Comparison of ENCODE assay signal across 1 cellular context in the genomic region with DNA sequence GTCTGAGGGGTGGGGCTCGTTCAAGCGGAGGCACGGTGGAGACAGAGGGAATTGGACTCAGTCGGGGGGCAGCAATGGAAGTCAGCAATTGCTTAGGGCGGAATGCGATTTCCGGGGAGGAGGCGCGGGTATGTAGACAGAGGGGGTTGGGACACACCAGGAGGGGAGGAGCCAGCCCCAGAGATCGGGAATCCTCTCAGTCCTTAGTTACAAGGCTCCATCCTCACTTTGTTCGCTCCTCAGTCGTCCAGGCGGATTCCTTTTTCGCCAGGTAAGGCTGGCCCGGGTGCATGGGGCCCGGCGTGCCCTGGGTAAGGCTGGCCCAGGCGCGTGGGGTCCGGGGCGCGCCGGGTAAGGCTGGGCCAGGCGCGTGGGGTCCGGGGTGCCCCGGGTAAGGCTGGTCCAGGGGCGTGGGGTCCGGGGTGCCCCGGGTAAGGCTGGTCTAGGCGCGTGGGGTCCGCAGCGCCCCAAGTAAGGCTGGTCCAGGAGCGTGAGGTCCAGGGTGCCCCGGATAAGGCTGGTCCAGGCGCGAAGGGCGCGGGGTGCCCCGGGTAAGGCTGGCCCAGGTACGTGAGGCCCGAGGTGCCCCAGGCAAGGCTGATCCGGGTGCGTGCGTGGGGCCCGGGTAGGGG.
TF ChIP-seq lines count a peak whose summit lies in the region.

A gene with protein sequence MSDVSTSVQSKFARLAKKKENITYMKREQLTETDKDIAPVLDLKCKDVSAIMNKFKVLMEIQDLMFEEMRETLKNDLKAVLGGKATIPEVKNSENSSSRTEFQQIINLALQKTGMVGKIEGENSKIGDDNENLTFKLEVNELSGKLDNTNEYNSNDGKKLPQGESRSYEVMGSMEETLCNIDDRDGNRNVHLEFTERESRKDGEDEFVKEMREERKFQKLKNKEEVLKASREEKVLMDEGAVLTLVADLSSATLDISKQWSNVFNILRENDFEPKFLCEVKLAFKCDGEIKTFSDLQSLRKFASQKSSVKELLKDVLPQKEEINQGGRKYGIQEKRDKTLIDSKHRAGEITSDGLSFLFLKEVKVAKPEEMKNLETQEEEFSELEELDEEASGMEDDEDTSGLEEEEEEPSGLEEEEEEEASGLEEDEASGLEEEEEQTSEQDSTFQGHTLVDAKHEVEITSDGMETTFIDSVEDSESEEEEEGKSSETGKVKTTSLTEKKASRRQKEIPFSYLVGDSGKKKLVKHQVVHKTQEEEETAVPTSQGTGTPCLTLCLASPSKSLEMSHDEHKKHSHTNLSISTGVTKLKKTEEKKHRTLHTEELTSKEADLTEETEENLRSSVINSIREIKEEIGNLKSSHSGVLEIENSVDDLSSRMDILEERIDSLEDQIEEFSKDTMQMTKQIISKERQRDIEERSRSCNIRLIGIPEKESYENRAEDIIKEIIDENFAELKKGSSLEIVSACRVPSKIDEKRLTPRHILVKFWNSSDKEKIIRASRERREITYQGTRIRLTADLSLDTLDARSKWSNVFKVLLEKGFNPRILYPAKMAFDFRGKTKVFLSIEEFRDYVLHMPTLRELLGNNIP (plus strand): TSS at position 199 of the 632 bp plus-strand sequence. CDS start 11,780 bp downstream, outside the sequence.

TF ChIP-seq in WTC11, 78 proteins besides CTCF, POLR2A, EP300 and RAD21 (continued from another document):
- TF ChIP-seq, protein P1, sequence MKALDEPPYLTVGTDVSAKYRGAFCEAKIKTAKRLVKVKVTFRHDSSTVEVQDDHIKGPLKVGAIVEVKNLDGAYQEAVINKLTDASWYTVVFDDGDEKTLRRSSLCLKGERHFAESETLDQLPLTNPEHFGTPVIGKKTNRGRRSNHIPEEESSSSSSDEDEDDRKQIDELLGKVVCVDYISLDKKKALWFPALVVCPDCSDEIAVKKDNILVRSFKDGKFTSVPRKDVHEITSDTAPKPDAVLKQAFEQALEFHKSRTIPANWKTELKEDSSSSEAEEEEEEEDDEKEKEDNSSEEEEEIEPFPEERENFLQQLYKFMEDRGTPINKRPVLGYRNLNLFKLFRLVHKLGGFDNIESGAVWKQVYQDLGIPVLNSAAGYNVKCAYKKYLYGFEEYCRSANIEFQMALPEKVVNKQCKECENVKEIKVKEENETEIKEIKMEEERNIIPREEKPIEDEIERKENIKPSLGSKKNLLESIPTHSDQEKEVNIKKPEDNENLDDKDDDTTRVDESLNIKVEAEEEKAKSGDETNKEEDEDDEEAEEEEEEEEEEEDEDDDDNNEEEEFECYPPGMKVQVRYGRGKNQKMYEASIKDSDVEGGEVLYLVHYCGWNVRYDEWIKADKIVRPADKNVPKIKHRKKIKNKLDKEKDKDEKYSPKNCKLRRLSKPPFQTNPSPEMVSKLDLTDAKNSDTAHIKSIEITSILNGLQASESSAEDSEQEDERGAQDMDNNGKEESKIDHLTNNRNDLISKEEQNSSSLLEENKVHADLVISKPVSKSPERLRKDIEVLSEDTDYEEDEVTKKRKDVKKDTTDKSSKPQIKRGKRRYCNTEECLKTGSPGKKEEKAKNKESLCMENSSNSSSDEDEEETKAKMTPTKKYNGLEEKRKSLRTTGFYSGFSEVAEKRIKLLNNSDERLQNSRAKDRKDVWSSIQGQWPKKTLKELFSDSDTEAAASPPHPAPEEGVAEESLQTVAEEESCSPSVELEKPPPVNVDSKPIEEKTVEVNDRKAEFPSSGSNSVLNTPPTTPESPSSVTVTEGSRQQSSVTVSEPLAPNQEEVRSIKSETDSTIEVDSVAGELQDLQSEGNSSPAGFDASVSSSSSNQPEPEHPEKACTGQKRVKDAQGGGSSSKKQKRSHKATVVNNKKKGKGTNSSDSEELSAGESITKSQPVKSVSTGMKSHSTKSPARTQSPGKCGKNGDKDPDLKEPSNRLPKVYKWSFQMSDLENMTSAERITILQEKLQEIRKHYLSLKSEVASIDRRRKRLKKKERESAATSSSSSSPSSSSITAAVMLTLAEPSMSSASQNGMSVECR (CRISPR knock-in tag; IDR thresholded peaks at IDR 0.05; ENCODE audit: borderline replicate concordance), result peak; percentile 85
- peak; percentile 95 for TF ChIP-seq TEAD1 (CRISPR knock-in tag; IDR thresholded peaks at IDR 0.05)
- TF ChIP-seq ZNF416 (CRISPR knock-in tag; IDR thresholded peaks at IDR 0.05), result no peak
- peak; percentile 79 for TF ChIP-seq FOXP1 (CRISPR knock-in tag; IDR thresholded peaks at IDR 0.05; ENCODE audit: borderline replicate concordance)
- TF ChIP-seq NR3C1 (CRISPR knock-in tag; conservative IDR thresholded peaks at IDR 0.05; ENCODE audit: low read depth), result peak; percentile 86; the same call in 1 of the 2 replicates
- TF ChIP-seq, protein P2, sequence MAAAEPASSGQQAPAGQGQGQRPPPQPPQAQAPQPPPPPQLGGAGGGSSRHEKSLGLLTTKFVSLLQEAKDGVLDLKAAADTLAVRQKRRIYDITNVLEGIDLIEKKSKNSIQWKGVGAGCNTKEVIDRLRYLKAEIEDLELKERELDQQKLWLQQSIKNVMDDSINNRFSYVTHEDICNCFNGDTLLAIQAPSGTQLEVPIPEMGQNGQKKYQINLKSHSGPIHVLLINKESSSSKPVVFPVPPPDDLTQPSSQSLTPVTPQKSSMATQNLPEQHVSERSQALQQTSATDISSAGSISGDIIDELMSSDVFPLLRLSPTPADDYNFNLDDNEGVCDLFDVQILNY (CRISPR knock-in tag; IDR thresholded peaks at IDR 0.05), result peak; percentile 76; the same call in 1 of the 2 replicates
- TF ChIP-seq GTF2I (CRISPR knock-in tag; conservative IDR thresholded peaks at IDR 0.05), result no peak
- TF ChIP-seq, protein P3, sequence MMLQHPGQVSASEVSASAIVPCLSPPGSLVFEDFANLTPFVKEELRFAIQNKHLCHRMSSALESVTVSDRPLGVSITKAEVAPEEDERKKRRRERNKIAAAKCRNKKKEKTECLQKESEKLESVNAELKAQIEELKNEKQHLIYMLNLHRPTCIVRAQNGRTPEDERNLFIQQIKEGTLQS (CRISPR knock-in tag; conservative IDR thresholded peaks at IDR 0.05), result 0 out of 2 replicates have a peak, but pooled peaks have one; percentile 53
- TF ChIP-seq, protein P4, sequence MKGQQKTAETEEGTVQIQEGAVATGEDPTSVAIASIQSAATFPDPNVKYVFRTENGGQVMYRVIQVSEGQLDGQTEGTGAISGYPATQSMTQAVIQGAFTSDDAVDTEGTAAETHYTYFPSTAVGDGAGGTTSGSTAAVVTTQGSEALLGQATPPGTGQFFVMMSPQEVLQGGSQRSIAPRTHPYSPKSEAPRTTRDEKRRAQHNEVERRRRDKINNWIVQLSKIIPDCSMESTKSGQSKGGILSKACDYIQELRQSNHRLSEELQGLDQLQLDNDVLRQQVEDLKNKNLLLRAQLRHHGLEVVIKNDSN (CRISPR knock-in tag; IDR thresholded peaks at IDR 0.05), result 0 out of 2 replicates have a peak, but pooled peaks have one; percentile 6
- no peak for TF ChIP-seq NR2C2 (CRISPR knock-in tag; IDR thresholded peaks at IDR 0.05)
- no peak for TF ChIP-seq CREB1 (CRISPR knock-in tag; IDR thresholded peaks at IDR 0.05)
